ENCODE assay signal across 1 cellular context in the genomic region with DNA sequence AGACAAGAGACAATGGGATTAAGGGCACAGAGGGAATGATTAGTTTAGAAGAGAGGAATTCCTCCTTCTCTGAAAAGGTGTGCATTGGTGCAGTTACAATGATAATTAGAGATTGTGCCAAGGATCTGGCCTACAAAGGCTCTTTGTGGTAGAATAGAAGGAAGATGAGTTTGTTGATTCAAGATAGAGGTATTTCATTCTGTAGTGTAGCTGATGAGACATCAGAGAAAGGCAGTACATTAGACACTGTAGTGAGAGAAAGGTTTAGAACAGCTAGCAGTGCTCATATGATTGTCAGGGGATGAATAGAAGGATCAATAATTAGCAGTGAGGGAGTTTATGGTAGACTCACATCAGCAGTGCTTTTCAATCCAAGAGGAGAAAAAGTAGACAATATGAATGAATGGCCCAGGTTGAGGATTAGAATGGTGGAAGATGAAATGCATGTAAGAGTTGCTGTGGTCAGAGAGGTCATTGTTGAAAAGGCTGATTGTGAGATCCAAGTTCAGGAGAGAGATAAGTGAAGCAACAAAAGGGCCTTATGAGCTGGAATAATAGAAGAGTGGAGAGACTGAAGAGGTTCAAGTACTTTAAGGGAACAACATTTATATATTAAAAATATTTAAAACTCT.
TF ChIP-seq lines count a peak whose summit lies in the region.

No MANE protein-coding gene starts in this region.

TF ChIP-seq in IMR-90, 13 proteins besides CTCF, POLR2A, EP300 and RAD21 (continued from another document):
- TF ChIP-seq CEBPB (IDR thresholded peaks at IDR 0.05; ENCODE audit: low read depth, low read length) (no peak), BHLHE40 (IDR thresholded peaks at IDR 0.05; ENCODE audit: low read depth, low read length) (no peak), SMC3 (IDR thresholded peaks at IDR 0.05; ENCODE audit: low read depth, low read length) (no peak), MAZ (IDR thresholded peaks at IDR 0.05; ENCODE audit: borderline replicate concordance, low read depth, low read length) (no peak), FOS (IDR thresholded peaks at IDR 0.05; ENCODE audit: low read depth, low read length) (no peak), NFE2L2 (IDR thresholded peaks at IDR 0.05; ENCODE audit: low read depth, low read length) (no peak)
